In the genomic region with DNA sequence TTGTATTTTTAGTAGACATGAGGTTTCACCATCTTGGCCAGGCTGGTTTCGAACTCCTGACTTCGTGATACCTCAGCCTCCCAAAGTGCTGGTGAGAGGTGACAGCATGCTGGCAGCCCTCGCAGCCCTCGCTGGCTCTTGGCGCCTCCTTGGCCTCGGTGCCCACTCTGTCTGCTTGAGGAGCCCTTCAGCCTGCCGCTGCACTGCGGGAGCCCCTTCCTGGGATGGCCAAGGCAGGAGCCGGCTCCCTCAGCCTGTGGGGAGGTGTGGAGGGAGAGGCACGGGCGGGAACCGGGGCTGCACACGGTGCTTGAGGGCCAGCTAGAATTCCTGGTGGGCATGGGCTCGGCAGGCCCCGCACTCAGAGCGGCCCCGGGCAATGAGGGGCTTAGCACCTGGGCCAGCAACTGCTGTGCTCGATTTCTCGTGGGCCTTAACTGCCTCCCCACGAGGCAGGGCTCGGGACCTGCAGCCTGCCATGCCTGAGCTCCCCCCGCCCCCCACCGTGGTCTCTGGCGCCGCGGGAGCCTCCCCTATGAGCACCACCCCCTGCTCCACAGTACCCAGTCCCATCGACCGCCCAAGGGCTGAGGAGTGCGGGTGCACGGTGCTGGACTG, we compare ENCODE assay signal across 31 cellular contexts.
"Had no signal": no experiment of that assay in that cellular context is flagged by ENCODE, and none has a peak within 500 bp of the region (broad histone marks: within the 10 kb centered on the region; RNA-seq: fewer than 3 reads in every experiment).

No MANE protein-coding gene starts in this region.

- DNase-seq: naive B cell; naive thymus-derived CD8-positive, alpha-beta T cell; nephron progenitor cell; occipital lobe; retina; spleen; stimulated activated CD4-positive, alpha-beta T cell treated with anti-CD3 and anti-CD28 coated beads, Interleukin-12 subunit alpha, Interleukin-12 subunit beta, amount 100 ng/mL, for 4 hours; stimulated activated CD4-positive, alpha-beta T cell treated with anti-CD3 and anti-CD28 coated beads, Interleukin-1b, Interleukin-23, amount 100 ng/mL, for 48 hours; stimulated activated CD4-positive, alpha-beta T cell treated with anti-CD3 and anti-CD28 coated beads, Interleukin-4, amount 100 ng/mL, for 1 hour; stimulated activated CD4-positive, alpha-beta T cell treated with anti-CD3 and anti-CD28 coated beads, Interleukin-4, amount 100 ng/mL, for 4 hours; stimulated activated CD8-positive, alpha-beta memory T cell treated with anti-CD3 and anti-CD28 coated beads, Interleukin-4, amount 100 ng/mL, for 48 hours; stimulated activated naive CD4-positive, alpha-beta T cell; stimulated activated naive CD8-positive, alpha-beta T cell treated with anti-CD3 and anti-CD28 coated beads, Interleukin-15, amount 100 ng/mL, for 72 hours; stimulated activated naive CD8-positive, alpha-beta T cell treated with anti-CD3 and anti-CD28 coated beads, Interleukin-15, Interleukin-2, amounts not matched to agents 100 U/mL and 50 U/mL, for 24 hours; substantia nigra; thyroid gland; trophoblast cell had no signal

- FAIRE-seq: pancreas, urothelium cell line had no signal

- H3K27me3 ChIP-seq: pancreas, right atrium auricular region, spleen, suprapubic skin, thyroid gland, tibial nerve, upper lobe of left lung, vagina had no signal

- H3K27ac ChIP-seq: pancreas, prostate gland, right atrium auricular region, skin epidermis, spleen, suprapubic skin, thoracic aorta, thyroid gland, tibial nerve, upper lobe of left lung, vagina had no signal

- H3K4me2 ChIP-seq: smooth muscle cell had no signal

- H3K4me3 ChIP-seq: pancreas, prostate gland, right atrium auricular region, skin epidermis, smooth muscle cell, spleen, suprapubic skin, thoracic aorta, thyroid gland, tibial nerve, upper lobe of left lung, vagina had no signal

- H3K36me3 ChIP-seq: pancreas, prostate gland, right atrium auricular region, spleen, suprapubic skin, thoracic aorta, thyroid gland, tibial nerve, upper lobe of left lung, vagina had no signal

- H3K4me1 ChIP-seq: pancreas, prostate gland, right atrium auricular region, spleen, suprapubic skin, thyroid gland, tibial nerve, upper lobe of left lung, vagina had no signal

- ATAC-seq: naive thymus-derived CD8-positive, alpha-beta T cell; natural killer cell treated with Interleukin-12 subunit alpha and Interleukin-12 subunit beta and Interleukin-15 and Interleukin-18, amount 100 ng/mL, for 72 hours; pancreas; sciatic nerve; stimulated activated memory B cell treated with anti-CD40 and anti-IgM and Interleukin-4, amounts not matched to agents 10 μg/mL and 1 μg/mL and 100 μg/mL, for 72 hours; stimulated activated naive CD8-positive, alpha-beta T cell treated with anti-CD3 and anti-CD28 coated beads, Interleukin-15, amount 100 ng/mL, for 72 hours; stimulated activated naive CD8-positive, alpha-beta T cell treated with anti-CD3 and anti-CD28 coated beads, Interleukin-15, Interleukin-2, amounts not matched to agents 100 U/mL and 50 U/mL, for 24 hours had no signal

- H3K9me3 ChIP-seq: pancreas, prostate gland, right atrium auricular region, suprapubic skin, thoracic aorta, thyroid gland, upper lobe of left lung, vagina had no signal
